In genomic region chr1:65359888-65360287, GRCh38 we compare ENCODE assay signal across 27 cellular contexts.
"Had no signal": no experiment of that assay in that cellular context is flagged by ENCODE, and none has a peak within 500 bp of the region (broad histone marks: within the 10 kb centered on the region; RNA-seq: fewer than 3 reads in every experiment).

No MANE protein-coding gene starts in this region.

- H3K4me2 ChIP-seq: SK-N-SH had no signal

- H3K27me3 ChIP-seq: adrenal gland, MG63, SJSA1 had no signal

- H3K9me3 ChIP-seq: adrenal gland, MG63, SJSA1, SK-N-SH had no signal

- DNase-seq: activated CD4-positive, alpha-beta T cell treated with anti-CD3 and anti-CD28 coated beads, Interleukin-2, amount 10 ng/mL, durations not matched to agents 24 days and 14 days; activated CD4-positive, alpha-beta T cell treated with anti-CD3 and anti-CD28 coated beads, Interleukin-2, amount 50 U/mL, for 4 hours; activated CD8-positive, alpha-beta T cell treated with anti-CD3 and anti-CD28 coated beads for 36 hours; activated effector memory CD4-positive, alpha-beta T cell treated with anti-CD3 and anti-CD28 coated beads, Interleukin-2, amount 50 U/mL, for 16 hours; activated naive CD4-positive, alpha-beta T cell; activated naive CD8-positive, alpha-beta T cell treated with anti-CD3 and anti-CD28 coated beads, Interleukin-2, amount 10 ng/mL, durations not matched to agents 7 days and 5 days; activated T-cell treated with anti-CD3 and anti-CD28 coated beads, Interleukin-2, amount 50 U/mL, for 1 hour; activated T-cell treated with anti-CD3 and anti-CD28 coated beads, Interleukin-2, amount 50 U/mL, for 72 hours; Kasumi-1; MG63; NCI-H1048; NCI-H1105 treated with DMSO at 0.1 percent for 48 hours; NCI-H1436; NCI-H1694; NCI-H1930; NCI-H345; NCI-H524 treated with DMSO at 0.1 percent for 48 hours; SHP77 treated with DMSO at 0.1 percent for 48 hours had no signal

- H3K27ac Mint-ChIP-seq: activated CD4-positive, alpha-beta T cell treated with anti-CD3 and anti-CD28 coated beads, Interleukin-2, amount 10 ng/mL, durations not matched to agents 24 days and 14 days; activated CD8-positive, alpha-beta T cell treated with anti-CD3 and anti-CD28 coated beads for 36 hours; activated naive CD4-positive, alpha-beta T cell treated with anti-CD3 and anti-CD28 coated beads, Interleukin-2, amount 50 U/mL, for 24 hours; activated naive CD8-positive, alpha-beta T cell treated with anti-CD3 and anti-CD28 coated beads, Interleukin-2, amount 10 ng/mL, durations not matched to agents 7 days and 5 days; activated T-cell treated with anti-CD3 and anti-CD28 coated beads, Interleukin-2, amount 50 U/mL, for 72 hours; activated T-helper 17 cell treated with anti-CD3 and anti-CD28 coated beads, Interleukin-2, amount 50 U/mL, for 72 hours; T-helper 1 cell treated with Interleukin-12 subunit alpha and Interleukin-12 subunit beta and Interleukin-4 antibody, amounts not matched to agents 30 μg/mL and 1 μg/mL, for 36 hours; T-helper 2 cell treated with Interferon-gamma antibody and Interleukin-4, amounts not matched to agents 5 μg/mL and 100 μg/mL, for 36 hours had no signal

- H3K36me3 Mint-ChIP-seq: activated naive CD8-positive, alpha-beta T cell treated with anti-CD3 and anti-CD28 coated beads, Interleukin-2, amount 10 ng/mL, durations not matched to agents 7 days and 5 days; brain had no signal

- H3K9ac ChIP-seq: SK-N-SH had no signal

- H3K27ac ChIP-seq: adrenal gland, SJSA1 had no signal

- H3K4me1 Mint-ChIP-seq: activated CD4-positive, alpha-beta T cell treated with anti-CD3 and anti-CD28 coated beads, Interleukin-2, amount 10 ng/mL, durations not matched to agents 24 days and 14 days; activated naive CD4-positive, alpha-beta T cell treated with anti-CD3 and anti-CD28 coated beads, Interleukin-2, amount 50 U/mL, for 24 hours; activated naive CD8-positive, alpha-beta T cell treated with anti-CD3 and anti-CD28 coated beads, Interleukin-2, amount 10 ng/mL, durations not matched to agents 7 days and 5 days; activated T-helper 17 cell treated with anti-CD3 and anti-CD28 coated beads, Interleukin-2, amount 50 U/mL, for 72 hours had no signal

- H3K4me3 ChIP-seq: adrenal gland, MG63, SJSA1 had no signal

- H3K36me3 ChIP-seq: adrenal gland, MG63, SJSA1 had no signal

- H3K27me3 Mint-ChIP-seq: activated CD4-positive, alpha-beta T cell treated with anti-CD3 and anti-CD28 coated beads, Interleukin-2, amount 10 ng/mL, durations not matched to agents 24 days and 14 days; activated naive CD8-positive, alpha-beta T cell treated with anti-CD3 and anti-CD28 coated beads, Interleukin-2, amount 10 ng/mL, durations not matched to agents 7 days and 5 days; activated T-helper 17 cell treated with anti-CD3 and anti-CD28 coated beads, Interleukin-2, amount 50 U/mL, for 72 hours; brain had no signal

- ATAC-seq: activated CD8-positive, alpha-beta T cell treated with anti-CD3 and anti-CD28 coated beads for 36 hours; activated T-cell treated with anti-CD3 and anti-CD28 coated beads, Interleukin-2, amount 50 U/mL, for 72 hours; activated T-helper 17 cell treated with anti-CD3 and anti-CD28 coated beads, Interleukin-2, amount 50 U/mL, for 72 hours; Panc1 had no signal

- H3K4me3 Mint-ChIP-seq: activated CD4-positive, alpha-beta T cell treated with anti-CD3 and anti-CD28 coated beads, Interleukin-2, amount 10 ng/mL, durations not matched to agents 24 days and 14 days; activated CD8-positive, alpha-beta T cell treated with anti-CD3 and anti-CD28 coated beads for 36 hours; activated naive CD4-positive, alpha-beta T cell treated with anti-CD3 and anti-CD28 coated beads, Interleukin-2, amount 50 U/mL, for 24 hours; activated naive CD8-positive, alpha-beta T cell treated with anti-CD3 and anti-CD28 coated beads, Interleukin-2, amount 10 ng/mL, durations not matched to agents 7 days and 5 days; activated T-cell treated with anti-CD3 and anti-CD28 coated beads, Interleukin-2, amount 50 U/mL, for 72 hours; activated T-helper 17 cell treated with anti-CD3 and anti-CD28 coated beads, Interleukin-2, amount 50 U/mL, for 72 hours; brain; T-helper 1 cell treated with Interleukin-12 subunit alpha and Interleukin-12 subunit beta and Interleukin-4 antibody, amounts not matched to agents 30 μg/mL and 1 μg/mL, for 36 hours; T-helper 2 cell treated with Interferon-gamma antibody and Interleukin-4, amounts not matched to agents 5 μg/mL and 100 μg/mL, for 36 hours had no signal

- H3K9me3 Mint-ChIP-seq: activated CD4-positive, alpha-beta T cell treated with anti-CD3 and anti-CD28 coated beads, Interleukin-2, amount 10 ng/mL, durations not matched to agents 24 days and 14 days; activated CD8-positive, alpha-beta T cell treated with anti-CD3 and anti-CD28 coated beads for 36 hours; activated naive CD4-positive, alpha-beta T cell treated with anti-CD3 and anti-CD28 coated beads, Interleukin-2, amount 50 U/mL, for 24 hours; activated naive CD8-positive, alpha-beta T cell treated with anti-CD3 and anti-CD28 coated beads, Interleukin-2, amount 10 ng/mL, durations not matched to agents 7 days and 5 days; activated T-cell treated with anti-CD3 and anti-CD28 coated beads, Interleukin-2, amount 50 U/mL, for 72 hours; activated T-helper 17 cell treated with anti-CD3 and anti-CD28 coated beads, Interleukin-2, amount 50 U/mL, for 72 hours; brain; T-helper 1 cell treated with Interleukin-12 subunit alpha and Interleukin-12 subunit beta and Interleukin-4 antibody, amounts not matched to agents 30 μg/mL and 1 μg/mL, for 36 hours; T-helper 2 cell treated with Interferon-gamma antibody and Interleukin-4, amounts not matched to agents 5 μg/mL and 100 μg/mL, for 36 hours had no signal

- H3K4me1 ChIP-seq: SJSA1 had no signal
